ENCODE assay signal across 8 cellular contexts in genomic region chr3:159766563-159767185, GRCh38.
DNase-seq lines count a peak whose midpoint lies in the region; ATAC-seq, FAIRE-seq and TF ChIP-seq lines count a peak whose summit lies in the region.

No MANE protein-coding gene starts in this region.

- no peaks in the 10 kb centered on the region for H3K9me3 ChIP-seq in A549
- H3K9me3 ChIP-seq in HAP-1, result no peaks in the 10 kb centered on the region
- no peaks in the 10 kb centered on the region for H3K9me3 ChIP-seq in iPS-20b (ENCODE audit: insufficient read depth, low read depth, low read length)
- no peaks in the 10 kb centered on the region for H3K9me3 ChIP-seq in uterus
- H3K9me3 ChIP-seq in body of pancreas, result no peaks in the 10 kb centered on the region

- ATAC-seq in A549 (peak in 1 of 2 experiments; percentile 35; a peak in 3 of 6 replicates), body of pancreas (no peak), HG03045 (IDR thresholded peaks at IDR 0.05; ENCODE audit: unreplicated experiment) (no peak)

- FAIRE-seq in A549 (lab: Jason Lieb, UNC), result peak; percentile 28
- no peak for FAIRE-seq in GM12891 (lab: Jason Lieb, UNC)

- H3K4me2 ChIP-seq in A549, result peak overlapping the region; percentile 81

- in situ Hi-C loops in HAP-1 (cut with MboI; ENCODE audit: low sequenced_read_pairs), result no loop called here

- H3K4me3 ChIP-seq in A549 (peak overlapping the region; percentile 94; the same call in 1 of the 3 replicates), HAP-1 (peak overlapping the region; percentile 53; the same call in 1 of the 2 replicates), iPS-20b (ENCODE audit: low read length) (peak overlapping the region; percentile 94; the same call in 1 of the 2 replicates), uterus (no peak overlapping the region), body of pancreas (no peak overlapping the region)

- no peaks in the 10 kb centered on the region for H3K27me3 ChIP-seq in HAP-1 (ENCODE audit: low read depth)
- peaks cover 26% of the 10 kb centered on the region; the same call in 1 of the 2 replicates for H3K27me3 ChIP-seq in iPS-20b (ENCODE audit: insufficient read depth, low read length)
- no peaks in the 10 kb centered on the region for H3K27me3 ChIP-seq in uterus
- peaks cover 0 to 6% of the 10 kb centered on the region in 2 donors for H3K27me3 ChIP-seq in body of pancreas

- TF ChIP-seq CTCF in A549 (IDR thresholded peaks at IDR 0.05) (peak; percentile 37), uterus (IDR thresholded peaks at IDR 0.05) (peak in 3 of 4 experiments; percentile 18 to 57 (median 25)), body of pancreas (IDR thresholded peaks at IDR 0.05) (peak in 1 of 7 experiments; percentile 9)

- peak; percentile 69 to 73 for DNase-seq in A549 (ENCODE audit: low read depth in 1 of 2, low spot score in 1 of 2)
- peak; percentile 38 to 53 for DNase-seq in HAP-1 (ENCODE audit: low spot score in 2 of 2)
- peak; percentile 6 for DNase-seq in SKM-1 (lab: John Stamatoyannopoulos, UW; ENCODE audit: unreplicated experiment)
- peak in 1 of 2 donors; percentile 40 for DNase-seq in uterus
- no peak for DNase-seq in GM12891 (ENCODE audit: insufficient read length, low spot score)
- no peak for DNase-seq in body of pancreas

- POLR2A ChIA-PET in A549 (lab: Yijun Ruan, JAX), result interaction anchor here (1.2 kb wide), 1 partner anchor 39 kb away, joined by 4 read pairs; no protein-coding TSS in a partner anchor

- no peak for TF ChIP-seq POLR2A in A549 (IDR thresholded peaks at IDR 0.05; ENCODE audit: low read length)
- no peak for TF ChIP-seq POLR2A in uterus (IDR thresholded peaks at IDR 0.05)
- no peak for TF ChIP-seq POLR2A in GM12891 (IDR thresholded peaks at IDR 0.05; ENCODE audit: low read depth, low read length)
- no peak for TF ChIP-seq POLR2A in body of pancreas (IDR thresholded peaks at IDR 0.05)

- WGBS in A549 (ENCODE audit: missing lambda C conversion rate), result 38% methylated on average over 2 of the region's 2 CpGs
- WGBS in body of pancreas, 2 donors, result 58 to 77% methylated on average over 2 of the region's 2 CpGs

- H3K27ac ChIP-seq in A549 (peak overlapping the region in 1 of 2 experiments; percentile 95; a peak in 3 of 6 replicates), iPS-20b (ENCODE audit: low read length) (no peak overlapping the region), uterus (peak overlapping the region; percentile 97 to 98), body of pancreas (no peak overlapping the region)

- intact Hi-C loops in uterus (cut with DNase I; ENCODE audit: low total_unique reads), result no loop called here
- intact Hi-C loops in body of pancreas (cut with DNase I), result no loop called here

- TF ChIP-seq RAD21 in A549 (conservative IDR thresholded peaks at IDR 0.05 in 1 of 2, IDR thresholded peaks at IDR 0.05 in 1 of 2), result peak; percentile 46 to 52; a peak in 4 of 5 replicates

- H3K36me3 ChIP-seq in HAP-1 (replicated peaks) (peaks cover 4% of the 10 kb centered on the region), iPS-20b (ENCODE audit: insufficient read depth, low read depth, low read length) (no peaks in the 10 kb centered on the region), uterus (no peaks in the 10 kb centered on the region), body of pancreas (replicated peaks in 1 of 2; ENCODE audit: insufficient read depth in 1 of 2, low read depth in 2 of 2) (no peaks in the 10 kb centered on the region)

- peaks cover 29% of the 10 kb centered on the region for H3K4me1 ChIP-seq in A549
- H3K4me1 ChIP-seq in HAP-1, result peaks cover 23% of the 10 kb centered on the region
- peaks cover 14% of the 10 kb centered on the region; the same call in 1 of the 2 replicates for H3K4me1 ChIP-seq in iPS-20b (ENCODE audit: insufficient read depth, low read length)
- H3K4me1 ChIP-seq in uterus, result no peaks in the 10 kb centered on the region
- peaks cover 24% of the 10 kb centered on the region for H3K4me1 ChIP-seq in body of pancreas

- CTCF ChIA-PET in A549 (lab: Yijun Ruan, JAX), result interaction anchor here (0.6 to 5.4 kb wide), 16 partner anchors 9 to 240 kb away, joined by 3 to 61 read pairs (median 4); no protein-coding TSS in a partner anchor

- TF ChIP-seq EP300 in A549 (IDR thresholded peaks at IDR 0.05), result no peak

- H3K9ac ChIP-seq in iPS-20b (ENCODE audit: low read depth, low read length), result no peak overlapping the region

TF ChIP-seq in A549, 52 proteins besides CTCF, POLR2A, EP300 and RAD21:
- TF ChIP-seq, protein P1, sequence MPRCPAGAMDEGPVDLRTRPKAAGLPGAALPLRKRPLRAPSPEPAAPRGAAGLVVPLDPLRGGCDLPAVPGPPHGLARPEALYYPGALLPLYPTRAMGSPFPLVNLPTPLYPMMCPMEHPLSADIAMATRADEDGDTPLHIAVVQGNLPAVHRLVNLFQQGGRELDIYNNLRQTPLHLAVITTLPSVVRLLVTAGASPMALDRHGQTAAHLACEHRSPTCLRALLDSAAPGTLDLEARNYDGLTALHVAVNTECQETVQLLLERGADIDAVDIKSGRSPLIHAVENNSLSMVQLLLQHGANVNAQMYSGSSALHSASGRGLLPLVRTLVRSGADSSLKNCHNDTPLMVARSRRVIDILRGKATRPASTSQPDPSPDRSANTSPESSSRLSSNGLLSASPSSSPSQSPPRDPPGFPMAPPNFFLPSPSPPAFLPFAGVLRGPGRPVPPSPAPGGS (IDR thresholded peaks at IDR 0.05), result no peak
- TF ChIP-seq HDAC2 (IDR thresholded peaks at IDR 0.05) (no peak), SMC3 (IDR thresholded peaks at IDR 0.05) (peak; percentile 59; the same call in 2 of the 3 replicates), KDM1A (IDR thresholded peaks at IDR 0.05; ENCODE audit: low read depth) (no peak), GATA3 (IDR thresholded peaks at IDR 0.05; ENCODE audit: borderline replicate concordance) (no peak)
- TF ChIP-seq, protein P2, sequence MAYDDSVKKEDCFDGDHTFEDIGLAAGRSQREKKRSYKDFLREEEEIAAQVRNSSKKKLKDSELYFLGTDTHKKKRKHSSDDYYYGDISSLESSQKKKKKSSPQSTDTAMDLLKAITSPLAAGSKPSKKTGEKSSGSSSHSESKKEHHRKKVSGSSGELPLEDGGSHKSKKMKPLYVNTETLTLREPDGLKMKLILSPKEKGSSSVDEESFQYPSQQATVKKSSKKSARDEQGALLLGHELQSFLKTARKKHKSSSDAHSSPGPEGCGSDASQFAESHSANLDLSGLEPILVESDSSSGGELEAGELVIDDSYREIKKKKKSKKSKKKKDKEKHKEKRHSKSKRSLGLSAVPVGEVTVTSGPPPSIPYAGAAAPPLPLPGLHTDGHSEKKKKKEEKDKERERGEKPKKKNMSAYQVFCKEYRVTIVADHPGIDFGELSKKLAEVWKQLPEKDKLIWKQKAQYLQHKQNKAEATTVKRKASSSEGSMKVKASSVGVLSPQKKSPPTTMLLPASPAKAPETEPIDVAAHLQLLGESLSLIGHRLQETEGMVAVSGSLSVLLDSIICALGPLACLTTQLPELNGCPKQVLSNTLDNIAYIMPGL (CRISPR knock-in tag; IDR thresholded peaks at IDR 0.05; ENCODE audit: borderline replicate concordance), result no peak

TF ChIP-seq in GM12891, 5 proteins besides CTCF, POLR2A, EP300 and RAD21:
- TF ChIP-seq POU2F2 (IDR thresholded peaks at IDR 0.05; ENCODE audit: low read depth, low read length) (no peak), POLR2AphosphoS5 (IDR thresholded peaks at IDR 0.05; ENCODE audit: low read depth, low read length) (no peak), PAX5 (IDR thresholded peaks at IDR 0.05; ENCODE audit: insufficient read depth, low read length, severe bottlenecking) (no peak), TAF1 (IDR thresholded peaks at IDR 0.05; ENCODE audit: low read depth, low read length) (no peak), SPI1 (IDR thresholded peaks at IDR 0.05; ENCODE audit: low read depth, low read length) (no peak)

Comparison
In these comparisons a context has a peak if more than half of its experiments do, and no peak if none do; other contexts are left out.
1. DNase-seq: peak in A549 (2 of 2), HAP-1 (2 of 2) and SKM-1 (single experiment); none in GM12891 (single experiment) and body of pancreas (0 of 4).
2. H3K27ac ChIP-seq: peak in uterus (2 of 2); none in iPS-20b (single experiment) and body of pancreas (0 of 4).
3. H3K4me3 ChIP-seq: peak in A549 (single experiment), HAP-1 (single experiment) and iPS-20b (single experiment); none in uterus (0 of 2) and body of pancreas (0 of 2).